Comparison of ENCODE assay signal across 8 cellular contexts in the genomic region with DNA sequence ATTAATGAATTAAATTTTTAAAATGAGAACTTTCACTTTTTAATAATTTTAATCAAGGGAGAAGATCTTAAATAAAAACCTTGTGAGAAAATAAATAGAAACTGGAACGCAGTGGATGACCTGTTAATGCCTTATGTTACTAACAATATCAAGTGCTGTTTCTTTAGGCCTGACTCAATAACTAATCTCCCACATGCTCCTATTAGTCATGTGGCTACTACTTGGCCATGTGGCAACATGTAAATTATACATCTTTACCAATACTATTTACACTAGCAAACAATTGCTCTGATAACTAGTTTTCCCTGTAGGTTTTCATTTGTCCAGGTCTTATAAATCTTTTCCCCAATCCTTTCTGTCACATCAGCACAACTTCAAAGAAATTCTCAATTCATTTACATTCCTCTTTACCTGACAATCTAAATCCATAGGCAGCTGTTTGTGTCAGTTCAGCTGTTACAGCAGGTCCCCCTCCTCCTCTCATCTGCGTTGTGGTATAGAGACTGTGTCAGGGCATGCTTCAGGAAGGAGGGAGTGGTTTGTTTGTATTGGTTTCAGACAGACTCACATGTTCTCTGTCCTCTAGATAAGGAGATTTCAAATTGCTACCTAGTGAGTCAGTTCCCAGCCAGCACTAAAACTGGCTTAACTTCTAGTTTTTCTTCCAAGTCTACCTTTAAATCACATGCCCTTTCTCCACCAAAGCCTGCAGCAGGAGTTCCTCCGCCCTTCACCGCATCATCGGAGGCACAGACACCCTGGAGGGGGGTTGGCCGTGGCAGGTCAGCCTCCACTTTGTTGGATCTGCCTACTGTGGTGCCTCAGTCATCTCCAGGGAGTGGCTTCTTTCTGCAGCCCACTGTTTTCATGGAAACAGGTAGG. TPM values are rescaled to one million over a fixed set of nuclear protein-coding genes. Genes with fewer than 3 reads are reported as not detected.
DNase-seq lines count a peak whose midpoint lies in the region; ATAC-seq and TF ChIP-seq lines count a peak whose summit lies in the region.

No MANE protein-coding gene starts in this region.

- H3K27ac ChIP-seq in colonic mucosa = peak overlapping the region; percentile 85

- no peaks in the 10 kb centered on the region for H3K36me3 ChIP-seq in colonic mucosa

- peak overlapping the region in 1 of 2 donors; percentile 79 for H3K9ac ChIP-seq in colonic mucosa (ENCODE audit: low read depth in 2 of 2, low read length in 2 of 2)

- TF ChIP-seq CTCF in colonic mucosa (IDR thresholded peaks at IDR 0.05) = no peak
- no peak for TF ChIP-seq CTCF in omental fat pad (IDR thresholded peaks at IDR 0.05)

- no peaks in the 10 kb centered on the region for H3K9me3 ChIP-seq in colonic mucosa

- DNase-seq in AG20443 (ENCODE audit: low spot score) = peak; percentile 81
- peak; percentile 70 for DNase-seq in SHP77 treated with DMSO at 0.1 percent for 48 hours (lab: John Stamatoyannopoulos, UW)
- DNase-seq in colonic mucosa = peak; percentile 70
- no peak for DNase-seq in omental fat pad (ENCODE audit: low spot score)
- DNase-seq in superior temporal gyrus (ENCODE audit: extremely low spot score) = no peak

- H3K4me1 ChIP-seq in colonic mucosa = peaks cover 3% of the 10 kb centered on the region

- H3K4me3 ChIP-seq in colonic mucosa = peak overlapping the region; percentile 3

- intact Hi-C loops in colonic mucosa (cut with DNase I) = no loop called here

- no peaks in the 10 kb centered on the region for H3K27me3 ChIP-seq in colonic mucosa

- ATAC-seq in GM19025 (IDR thresholded peaks at IDR 0.05; ENCODE audit: low read depth, unreplicated experiment) (peak; percentile 78), HG03521 (IDR thresholded peaks at IDR 0.05; ENCODE audit: unreplicated experiment) (peak; percentile 92), omental fat pad (ENCODE audit: low FRiP score) (peak; percentile 96), GM21423 (IDR thresholded peaks at IDR 0.05; ENCODE audit: unreplicated experiment) (no peak)

RNA-seq across cellular contexts. Expression of gene C3orf52, which starts 11.3 kb away (rescaled TPM):
- total RNA-seq in colonic mucosa (10 to 100 TPM; 25.1 to 39.3 TPM), omental fat pad (10 to 100 TPM in 2 of 4 donors, 1 to 10 TPM in 1, not detected in 1; 2.3 to 39.1 (median 13.1) TPM)

RNA-seq across cellular contexts. Expression of gene TMPRSS7, which starts 40.3 kb away (rescaled TPM):
- total RNA-seq in colonic mucosa = not detected
- not detected for total RNA-seq in omental fat pad

RNA-seq across cellular contexts. Expression of gene GCSAM, which starts 58.2 kb away (rescaled TPM):
- under 1 TPM; 0.16 to 0.17 TPM for total RNA-seq in colonic mucosa
- total RNA-seq in omental fat pad = under 1 TPM in 3 of 4 donors, not detected in 1; 0.47 to 0.88 (median 0.48) TPM

Comparison
In these comparisons a context has a peak if more than half of its experiments do, and no peak if none do; other contexts are left out.
1. DNase-seq: peak in AG20443 (single experiment), SHP77 treated with DMSO at 0.1 percent for 48 hours (single experiment) and colonic mucosa (single experiment); none in omental fat pad (single experiment) and superior temporal gyrus (single experiment).